ENCODE assay signal across 13 cellular contexts in genomic region chr9:124504530-124505005, GRCh38. TPM values are rescaled to one million over a fixed set of nuclear protein-coding genes. Genes with fewer than 3 reads are reported as not detected.
DNase-seq lines count a peak whose midpoint lies in the region; ATAC-seq and TF ChIP-seq lines count a peak whose summit lies in the region.
"Had no signal": no experiment of that assay in that cellular context is flagged by ENCODE, and none has a peak within 500 bp of the region (broad histone marks: within the 10 kb centered on the region; RNA-seq: fewer than 3 reads in every experiment).

No MANE protein-coding gene starts in this region.

- no peaks in the 10 kb centered on the region for H3K79me2 ChIP-seq in OCI-LY7 (ENCODE audit: insufficient read depth, low read depth, low read length)

- peaks cover 4% of the 10 kb centered on the region for H3K9me3 Mint-ChIP-seq in glutamatergic neuron (ENCODE audit: unreplicated experiment)
- H3K9me3 Mint-ChIP-seq: activated B cell treated with CpG ODN at 0.5 μM for 24 hours; activated naive CD8-positive, alpha-beta T cell treated with anti-CD3 and anti-CD28 coated beads, Interleukin-2, amount 10 ng/mL, durations not matched to agents 7 days and 5 days; CD4-positive, alpha-beta T cell had no signal

- H3K4me3 Mint-ChIP-seq in glutamatergic neuron (ENCODE audit: unreplicated experiment) = no peak overlapping the region

- CTCF ChIA-PET in OCI-LY7 (lab: Charles Lee; ENCODE audit: unreplicated experiment) = no interaction called here

- DNase-seq in D341Med (ENCODE audit: low spot score) = peak; percentile 79
- DNase-seq in glutamatergic neuron = peak; percentile 19
- DNase-seq in psoas muscle = no peak
- DNase-seq in middle frontal gyrus (ENCODE audit: extremely low spot score, low spot score) = no peak
- DNase-seq in effector CD8-positive, alpha-beta T cell (lab: John Stamatoyannopoulos, UW) = no peak
- DNase-seq in OCI-LY7 (ENCODE audit: low spot score) = no peak
- DNase-seq: activated B cell treated with CpG ODN at 0.5 μM for 24 hours; activated naive CD8-positive, alpha-beta T cell treated with anti-CD3 and anti-CD28 coated beads, Interleukin-2, amount 10 ng/mL, durations not matched to agents 7 days and 5 days; CD4-positive, alpha-beta T cell; GF-D8; stimulated activated naive CD4-positive, alpha-beta T cell had no signal

- H3K36me3 ChIP-seq in HUES48 (ENCODE audit: control insufficient read depth, insufficient read depth, low read length) (no peaks in the 10 kb centered on the region), psoas muscle (ENCODE audit: insufficient read depth in 1 of 2, low read depth in 1 of 2) (no peaks in the 10 kb centered on the region), OCI-LY7 (ENCODE audit: insufficient read depth, low read length) (no peaks in the 10 kb centered on the region)

- no peaks in the 10 kb centered on the region for H4K20me1 ChIP-seq in OCI-LY7 (ENCODE audit: insufficient read depth, low read length)

- peaks cover 61% of the 10 kb centered on the region for H3K27me3 ChIP-seq in HUES48 (ENCODE audit: control insufficient read depth, insufficient read depth, low read length)
- peaks cover 0 to 64% (median 31%) of the 10 kb centered on the region in 3 donors for H3K27me3 ChIP-seq in psoas muscle (ENCODE audit: insufficient read depth in 3 of 3, low read length in 2 of 3)

- no peak overlapping the region for H3K4me2 ChIP-seq in OCI-LY7 (ENCODE audit: low read length)

- no peaks in the 10 kb centered on the region for H3K9me2 ChIP-seq in OCI-LY7 (ENCODE audit: insufficient read depth, low read length)

- POLR2A ChIA-PET in OCI-LY7 (lab: Charles Lee) = no interaction called here

- H3K9me3 ChIP-seq in HUES48 (ENCODE audit: control insufficient read depth, insufficient read depth, low read length) (no peaks in the 10 kb centered on the region), psoas muscle (no peaks in the 10 kb centered on the region), OCI-LY7 (ENCODE audit: low read length) (no peaks in the 10 kb centered on the region)

- TF ChIP-seq CTCF in glutamatergic neuron (IDR thresholded peaks at IDR 0.05; ENCODE audit: partially characterized antibody, unreplicated experiment) (no peak), psoas muscle (IDR thresholded peaks at IDR 0.05) (no peak), OCI-LY7 (conservative IDR thresholded peaks at IDR 0.05; ENCODE audit: low read length) (no peak)

- no peak for ATAC-seq in psoas muscle

- 1% methylated on average over 21 to 80 of the region's 81 CpGs; no CpG with 5 or more reads in 1 of the 3 donors for WGBS in psoas muscle, 3 donors

- no TSS peak for BruUV-seq in OCI-LY7 (replicated peaks; lab: Mats Ljungman, UMichigan)

- no peak overlapping the region for H3K27ac Mint-ChIP-seq in glutamatergic neuron (ENCODE audit: unreplicated experiment)
- H3K27ac Mint-ChIP-seq: activated B cell treated with CpG ODN at 0.5 μM for 24 hours; CD4-positive, alpha-beta T cell had no signal

- no peaks in the 10 kb centered on the region for H3K36me3 Mint-ChIP-seq in glutamatergic neuron (ENCODE audit: unreplicated experiment)
- H3K36me3 Mint-ChIP-seq: activated naive CD8-positive, alpha-beta T cell treated with anti-CD3 and anti-CD28 coated beads, Interleukin-2, amount 10 ng/mL, durations not matched to agents 7 days and 5 days had no signal

- no peak overlapping the region for H2AFZ ChIP-seq in OCI-LY7 (ENCODE audit: low read length)

- H3K4me3 ChIP-seq in HUES48 (ENCODE audit: low read depth, low read length) = peak overlapping the region; percentile 50; the same call in 1 of the 2 replicates
- peak overlapping the region; percentile 45 for H3K4me3 ChIP-seq in psoas muscle
- no peak overlapping the region for H3K4me3 ChIP-seq in OCI-LY7 (ENCODE audit: low read depth, low read length, poor library complexity, severe bottlenecking)

- H3K4me1 ChIP-seq in HUES48 (ENCODE audit: control insufficient read depth, insufficient read depth, low read length) (peaks cover 5% of the 10 kb centered on the region; the same call in 1 of the 2 replicates), psoas muscle (no peaks in the 10 kb centered on the region), OCI-LY7 (ENCODE audit: insufficient read depth, low read length, poor library complexity, severe bottlenecking) (no peaks in the 10 kb centered on the region)

- H3K9ac ChIP-seq in HUES48 (ENCODE audit: low read depth, low read length) = no peak overlapping the region

- intact Hi-C loops in psoas muscle (cut with DNase I) (no loop called here), OCI-LY7 (cut with micrococcal nuclease; ENCODE audit: unreplicated experiment) (no loop called here)

- H3K4me1 Mint-ChIP-seq in glutamatergic neuron (ENCODE audit: low read depth, unreplicated experiment) = peaks cover 3% of the 10 kb centered on the region

- H3K27me3 Mint-ChIP-seq in glutamatergic neuron (ENCODE audit: unreplicated experiment) = peaks cover 19% of the 10 kb centered on the region

- H3K27ac ChIP-seq in HUES48 (ENCODE audit: low read depth, low read length) (no peak overlapping the region), psoas muscle (no peak overlapping the region), OCI-LY7 (ENCODE audit: low read depth, low read length, poor library complexity, severe bottlenecking) (no peak overlapping the region)

RNA-seq across cellular contexts. Expression of gene NR5A1, which starts 2.6 kb away (rescaled TPM):
- not detected for total RNA-seq in glutamatergic neuron (ENCODE audit: unreplicated experiment)
- under 1 TPM in 2 of 4 donors, not detected in 2; 0.65 to 0.75 TPM for total RNA-seq in psoas muscle
- under 1 TPM in 2 of 3 donors, not detected in 1; 0.01 to 0.04 TPM for polyA plus RNA-seq in psoas muscle
- total RNA-seq in OCI-LY7 (2014; rRNA removed; shearing (Covaris generic)) = not detected in 2 replicates
- not detected in 2 replicates for total RNA-seq in OCI-LY7 (2022)
- total RNA-seq: activated B cell treated with CpG ODN at 0.5 μM for 24 hours; activated naive CD8-positive, alpha-beta T cell treated with anti-CD3 and anti-CD28 coated beads, Interleukin-2, amount 10 ng/mL, durations not matched to agents 7 days and 5 days; CD4-positive, alpha-beta T cell had no signal

RNA-seq across cellular contexts. Expression of gene ADGRD2, which starts 54.3 kb away (rescaled TPM):
- total RNA-seq in glutamatergic neuron (ENCODE audit: unreplicated experiment) (not detected), psoas muscle (not detected), OCI-LY7 (2022) (not detected in 2 replicates)
- polyA plus RNA-seq in psoas muscle = not detected
- not detected in 2 replicates for total RNA-seq in OCI-LY7 (2014; rRNA removed; shearing (Covaris generic))
- total RNA-seq: activated B cell treated with CpG ODN at 0.5 μM for 24 hours; activated naive CD8-positive, alpha-beta T cell treated with anti-CD3 and anti-CD28 coated beads, Interleukin-2, amount 10 ng/mL, durations not matched to agents 7 days and 5 days; CD4-positive, alpha-beta T cell; M059J had no signal

Comparison
In these comparisons a context has a peak if more than half of its experiments do, and no peak if none do; other contexts are left out.
1. DNase-seq: peak in D341Med (single experiment) and glutamatergic neuron (single experiment); none in psoas muscle (0 of 2), middle frontal gyrus (single experiment), effector CD8-positive, alpha-beta T cell (single experiment) and OCI-LY7 (single experiment).